1 cellular context compared by ENCODE assay signal in the genomic region with DNA sequence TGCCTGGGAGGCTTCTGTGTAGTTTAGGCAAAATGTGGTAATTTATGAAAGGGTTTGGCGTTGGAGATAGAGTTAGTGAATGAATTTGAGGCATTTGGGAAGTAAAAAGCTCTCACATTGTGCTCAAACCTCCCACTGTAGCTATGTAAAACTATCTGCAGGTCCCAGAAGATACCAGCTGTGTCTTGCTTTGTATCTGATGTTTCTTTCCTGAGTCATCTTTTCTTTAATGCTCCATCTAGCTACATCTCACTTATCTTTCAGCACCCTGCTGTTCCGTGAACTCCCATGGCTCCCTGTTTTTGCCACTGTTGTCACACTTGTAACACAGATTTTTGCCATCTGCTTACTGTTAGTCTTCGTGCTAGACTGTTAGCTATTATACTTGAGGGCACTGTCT.
TF ChIP-seq lines count a peak whose summit lies in the region.

No MANE protein-coding gene starts in this region.

TF ChIP-seq in H1, 55 proteins besides CTCF, POLR2A, EP300 and RAD21:
- TF ChIP-seq MAFK (IDR thresholded peaks at IDR 0.05; ENCODE audit: low read depth, low read length) (0 out of 2 replicates have a peak, but pooled peaks have one; percentile 11), GABPA (IDR thresholded peaks at IDR 0.05; ENCODE audit: borderline replicate concordance, insufficient read depth, low read length) (no peak)
